In the genomic region with DNA sequence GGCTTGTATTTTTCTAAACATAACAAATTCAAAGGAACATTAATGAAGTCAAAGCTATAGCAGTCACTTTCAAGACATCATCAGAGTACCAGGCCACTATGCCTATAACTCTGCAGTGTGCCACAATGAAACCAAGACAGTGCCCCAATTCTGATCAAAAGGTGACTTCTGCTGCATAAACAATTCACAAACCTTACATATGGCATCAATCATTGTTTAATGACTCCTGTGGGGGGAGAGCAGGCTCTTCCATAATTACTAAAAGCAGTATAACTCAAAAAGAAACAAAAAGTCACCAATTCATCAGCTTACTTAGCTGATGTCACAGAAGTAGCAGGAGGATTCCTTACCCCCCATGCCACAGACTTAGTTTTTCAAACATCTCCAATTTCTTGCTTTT, we compare ENCODE assay signal across 10 cellular contexts. TPM values are rescaled to one million over a fixed set of nuclear protein-coding genes. Genes with fewer than 3 reads are reported as not detected.
DNase-seq lines count a peak whose midpoint lies in the region; ATAC-seq and TF ChIP-seq lines count a peak whose summit lies in the region.
"Had no signal": no experiment of that assay in that cellular context is flagged by ENCODE, and none has a peak within 500 bp of the region (broad histone marks: within the 10 kb centered on the region; RNA-seq: fewer than 3 reads in every experiment).

No MANE protein-coding gene starts in this region.

- CTCF ChIA-PET in CD4-positive, alpha-beta T cell (lab: Charles Lee): interaction anchor here (0.9 to 2.0 kb wide), 5 partner anchors 10 to 155 kb away, joined by 3 to 7 read pairs (median 5); no protein-coding TSS in a partner anchor
- CTCF ChIA-PET in Caco-2 (lab: Charles Lee): no interaction called here

- no peak for TF ChIP-seq EP300 in sigmoid colon (IDR thresholded peaks at IDR 0.05)

- H3K36me3 ChIP-seq in Peyer's patch (no peaks in the 10 kb centered on the region), sigmoid colon (no peaks in the 10 kb centered on the region), Caco-2 (ENCODE audit: control insufficient read depth, insufficient read depth, low read length) (no peaks in the 10 kb centered on the region; the same call in 1 of the 2 replicates)

- H3K4me1 ChIP-seq in Peyer's patch (peaks cover 0 to 29% (median 7%) of the 10 kb centered on the region in 4 donors), sigmoid colon (peaks cover 0 to 50% (median 26%) of the 10 kb centered on the region in 4 donors), Caco-2 (peaks cover 21% of the 10 kb centered on the region)

- H3K27me3 Mint-ChIP-seq in CD4-positive, alpha-beta T cell: no peaks in the 10 kb centered on the region
- H3K27me3 Mint-ChIP-seq in Caco-2 (ENCODE audit: insufficient read depth, unreplicated experiment): no peaks in the 10 kb centered on the region

- H3K4me3 Mint-ChIP-seq in CD4-positive, alpha-beta T cell: peak overlapping the region; percentile 23
- no peak overlapping the region for H3K4me3 Mint-ChIP-seq in Caco-2 (ENCODE audit: unreplicated experiment)

- peaks cover 4% of the 10 kb centered on the region for H3K9me3 Mint-ChIP-seq in CD4-positive, alpha-beta T cell
- no peaks in the 10 kb centered on the region for H3K9me3 Mint-ChIP-seq in Caco-2 (ENCODE audit: unreplicated experiment)

- DNase-seq in CD4-positive, alpha-beta T cell: no peak
- DNase-seq in Peyer's patch (no peak), dorsolateral prefrontal cortex (no peak), sigmoid colon (no peak), COLO829 (ENCODE audit: low spot score) (no peak), Caco-2 (no peak)
- DNase-seq: NCI-H510A, SK-N-SH had no signal

- POLR2A ChIA-PET in CD4-positive, alpha-beta T cell (lab: Charles Lee): interaction anchor here (0.6 to 3.7 kb wide), 7 partner anchors 15 to 251 kb away, joined by 3 to 29 read pairs (median 8); a partner anchor contains a TSS
- POLR2A ChIA-PET in Caco-2 (lab: Charles Lee): no interaction called here

- TF ChIP-seq POLR2A in Peyer's patch (IDR thresholded peaks at IDR 0.05): no peak
- no peak for TF ChIP-seq POLR2A in sigmoid colon (IDR thresholded peaks at IDR 0.05)

- ATAC-seq in CD4-positive, alpha-beta T cell (ENCODE audit: poor library complexity): no peak
- ATAC-seq in HG03439 (IDR thresholded peaks at IDR 0.05; ENCODE audit: unreplicated experiment) (no peak), HG03571 (IDR thresholded peaks at IDR 0.05; ENCODE audit: unreplicated experiment) (no peak)

- H3K36me3 Mint-ChIP-seq in CD4-positive, alpha-beta T cell (ENCODE audit: low read depth): peaks cover 36% of the 10 kb centered on the region
- H3K36me3 Mint-ChIP-seq in Caco-2 (ENCODE audit: insufficient read depth, unreplicated experiment): peaks cover 23% of the 10 kb centered on the region

- intact Hi-C loops in CD4-positive, alpha-beta T cell (cut with DNase I, micrococcal nuclease): no loop called here
- intact Hi-C loops in dorsolateral prefrontal cortex (cut with DNase I) (no loop called here), sigmoid colon (cut with DNase I) (no loop called here), Caco-2 (cut with micrococcal nuclease; ENCODE audit: unreplicated experiment) (no loop called here)

- H3K4me3 ChIP-seq in Peyer's patch: no peak overlapping the region
- peak overlapping the region in 8 of 59 donors; percentile 9 to 35 (median 20) for H3K4me3 ChIP-seq in dorsolateral prefrontal cortex
- no peak overlapping the region for H3K4me3 ChIP-seq in sigmoid colon
- H3K4me3 ChIP-seq in Caco-2 (ENCODE audit: low read depth, low read length): no peak overlapping the region

- H3K27ac Mint-ChIP-seq in CD4-positive, alpha-beta T cell: peak overlapping the region; percentile 90
- no peak overlapping the region for H3K27ac Mint-ChIP-seq in Caco-2 (ENCODE audit: unreplicated experiment)

- peaks cover 85% of the 10 kb centered on the region for H3K4me1 Mint-ChIP-seq in CD4-positive, alpha-beta T cell (ENCODE audit: low read depth)
- peaks cover 18% of the 10 kb centered on the region for H3K4me1 Mint-ChIP-seq in Caco-2 (ENCODE audit: low read depth, unreplicated experiment)

- no peaks in the 10 kb centered on the region for H3K9me3 ChIP-seq in CD4-positive, alpha-beta T cell (ENCODE audit: control insufficient read depth, low read length)
- H3K9me3 ChIP-seq in Peyer's patch (no peaks in the 10 kb centered on the region), sigmoid colon (no peaks in the 10 kb centered on the region), Caco-2 (0 out of 2 replicates have a peak, but pooled peaks cover 6% of the 10 kb centered on the region)
- H3K9me3 ChIP-seq: SK-N-SH had no signal

- H3K27me3 ChIP-seq in CD4-positive, alpha-beta T cell (ENCODE audit: control insufficient read depth, insufficient read depth, low read length): no peaks in the 10 kb centered on the region
- H3K27me3 ChIP-seq in Peyer's patch (no peaks in the 10 kb centered on the region), dorsolateral prefrontal cortex (no peaks in the 10 kb centered on the region), sigmoid colon (no peaks in the 10 kb centered on the region), Caco-2 (replicated peaks; ENCODE audit: control insufficient read depth, insufficient read depth, low read length) (no peaks in the 10 kb centered on the region)

- TF ChIP-seq CTCF in CD4-positive, alpha-beta T cell (IDR thresholded peaks at IDR 0.05): no peak
- TF ChIP-seq CTCF in Peyer's patch (IDR thresholded peaks at IDR 0.05) (no peak), dorsolateral prefrontal cortex (IDR thresholded peaks at IDR 0.05 in 54 of 56, conservative IDR thresholded peaks at IDR 0.05 in 2 of 56; ENCODE audit: low read depth in 1 of 56, partially characterized antibody in 56 of 56) (no peak), sigmoid colon (IDR thresholded peaks at IDR 0.05) (no peak), Caco-2 (IDR thresholded peaks at IDR 0.05; ENCODE audit: insufficient read depth in 1 of 2, low read depth in 1 of 2, low read length in 1 of 2, severe bottlenecking in 1 of 2, unreplicated experiment in 1 of 2) (no peak)

- BruUV-seq in Caco-2 (replicated peaks; lab: Mats Ljungman, UMichigan): no TSS peak

- peak overlapping the region; percentile 65 for H3K27ac ChIP-seq in CD4-positive, alpha-beta T cell (ENCODE audit: low read depth, low read length)
- peak overlapping the region; percentile 42 to 68 (median 48) for H3K27ac ChIP-seq in Peyer's patch
- H3K27ac ChIP-seq in dorsolateral prefrontal cortex: peak overlapping the region; percentile 20 to 93 (median 81)
- peak overlapping the region; percentile 47 to 72 (median 71) for H3K27ac ChIP-seq in sigmoid colon

RNA-seq across cellular contexts. Expression of a gene that starts 15.5 kb away (rescaled TPM):
- 10 to 100 TPM; 48.7 to 49.0 TPM for total RNA-seq in CD4-positive, alpha-beta T cell
- 100 to 1,000 TPM in 3 of 4 donors, 10 to 100 TPM in 1; 29.7 to 178 (median 133) TPM for total RNA-seq in Peyer's patch
- total RNA-seq in dorsolateral prefrontal cortex: 10 to 100 TPM; 37.1 to 95.3 (median 57.4) TPM
- 10 to 100 TPM; 13.6 to 31.5 (median 18.0) TPM for total RNA-seq in sigmoid colon
- 10 to 100 TPM; 16.2 to 34.9 (median 28.5) TPM for polyA plus RNA-seq in sigmoid colon
- total RNA-seq in Caco-2 (2022): 25.3 and 26.2 TPM in 2 replicates
